ENCODE assay signal across 8 cellular contexts in genomic region chr18:47204908-47205522, GRCh38.
DNase-seq lines count a peak whose midpoint lies in the region; ATAC-seq and TF ChIP-seq lines count a peak whose summit lies in the region.

No MANE protein-coding gene starts in this region.

- peak; percentile 51 for ATAC-seq in GM18867 (IDR thresholded peaks at IDR 0.05; ENCODE audit: unreplicated experiment)

- peak; percentile 30 for DNase-seq in AG10803 (ENCODE audit: low read depth)
- DNase-seq in NCI-H345 treated with DMSO at 0.1 percent for 48 hours (lab: John Stamatoyannopoulos, UW; ENCODE audit: unreplicated experiment), result peak; percentile 32
- DNase-seq in activated T-cell treated with anti-CD3 and anti-CD28 coated beads, Interleukin-2, amount 50 U/mL, for 1 hour, result peak; percentile 29
- DNase-seq in foreskin melanocyte, result peak; percentile 29
- DNase-seq in retina, result peak; percentile 43
- DNase-seq in NCI-H774 (lab: John Stamatoyannopoulos, UW), result no peak
- no peak for DNase-seq in T1000 (lab: John Stamatoyannopoulos, UW)

- no peak overlapping the region for H3K4me3 ChIP-seq in AG10803 (ENCODE audit: low read length)

- TF ChIP-seq CTCF in AG10803 (conservative IDR thresholded peaks at IDR 0.05; ENCODE audit: low read length), result peak; percentile 96

Comparison
In these comparisons a context has a peak if more than half of its experiments do, and no peak if none do; other contexts are left out.
1. DNase-seq: peak in AG10803 (single experiment), NCI-H345 treated with DMSO at 0.1 percent for 48 hours (single experiment), activated T-cell treated with anti-CD3 and anti-CD28 coated beads, Interleukin-2, amount 50 U/mL, for 1 hour (single experiment), foreskin melanocyte (single experiment) and retina (single experiment); none in NCI-H774 (single experiment) and T1000 (single experiment).